In genomic region chr1:105398909-105399308, GRCh38 we compare ENCODE assay signal across 8 cellular contexts.
"Had no signal": no experiment of that assay in that cellular context is flagged by ENCODE, and none has a peak within 500 bp of the region (broad histone marks: within the 10 kb centered on the region; RNA-seq: fewer than 3 reads in every experiment).

No MANE protein-coding gene starts in this region.

- H3K27ac Mint-ChIP-seq: GM23338, IgD-negative memory B cell had no signal

- H3K27ac ChIP-seq: HL-60, KMS-11 had no signal

- H3K9me3 Mint-ChIP-seq: GM23338 had no signal

- H3K36me3 Mint-ChIP-seq: IgD-negative memory B cell had no signal

- H3K4me1 Mint-ChIP-seq: GM23338, H9, IgD-negative memory B cell had no signal

- DNase-seq: H9, HCEC 1CT, KBM-7 had no signal

- H3K27me3 Mint-ChIP-seq: IgD-negative memory B cell had no signal

- H3K4me3 Mint-ChIP-seq: GM23338, H9, IgD-negative memory B cell had no signal

- ATAC-seq: GM23338, HepG2 had no signal
